In the genomic region with DNA sequence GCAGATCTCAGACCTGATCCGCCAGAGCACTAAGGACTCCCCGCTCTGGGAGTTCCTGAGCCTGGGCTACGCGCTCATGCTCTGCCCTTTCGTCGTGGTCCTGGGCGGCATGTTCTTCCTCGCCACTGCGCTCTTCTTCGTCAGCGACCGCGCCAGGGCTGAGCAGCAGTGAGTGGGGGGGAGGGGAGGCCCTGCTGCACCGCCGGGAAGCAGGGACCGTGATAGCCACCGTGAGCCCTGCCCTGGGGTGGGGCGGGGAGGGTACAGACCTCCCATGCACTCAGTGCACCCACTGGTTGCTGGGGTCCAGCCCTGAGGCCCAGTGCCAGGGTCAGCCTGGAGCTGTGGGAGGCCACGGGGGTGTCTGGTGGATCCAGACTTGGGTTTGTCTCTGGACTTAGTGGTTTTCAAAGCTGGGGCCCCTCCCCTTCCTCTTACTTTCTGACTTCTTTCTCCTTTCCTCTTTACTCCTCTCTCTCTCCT, we compare ENCODE assay signal across 1 cellular context.
A peak's percentile ranks its signal among the peaks of the same experiment; 100 is the strongest.
TF ChIP-seq lines count a peak whose summit lies in the region.

No MANE protein-coding gene starts in this region.

TF ChIP-seq in K562, 482 proteins besides CTCF, POLR2A, EP300 and RAD21:
- TF ChIP-seq IFI16 (CRISPR knock-in tag; IDR thresholded peaks at IDR 0.05) (no peak), NFXL1 (CRISPR knock-in tag; IDR thresholded peaks at IDR 0.05) (no peak), CXXC5 (CRISPR knock-in tag; IDR thresholded peaks at IDR 0.05) (0 out of 2 replicates have a peak, but pooled peaks have one; percentile 15), POLR2AphosphoS2 (IDR thresholded peaks at IDR 0.05; ENCODE audit: low read length) (peak; percentile 63; the same call in 1 of the 2 replicates), CHD2 (IDR thresholded peaks at IDR 0.05; ENCODE audit: low read depth, low read length) (0 out of 2 replicates have a peak, but pooled peaks have one; percentile 25), ZNF740 (CRISPR knock-in tag; IDR thresholded peaks at IDR 0.05) (0 out of 2 replicates have a peak, but pooled peaks have one; percentile 65), ZNF740 (tag; IDR thresholded peaks at IDR 0.05) (no peak), ZNF263 (CRISPR knock-in tag; IDR thresholded peaks at IDR 0.05; ENCODE audit: borderline replicate concordance) (peak; percentile 34; the same call in 1 of the 2 replicates), CREM (IDR thresholded peaks at IDR 0.05; ENCODE audit: low read depth) (peak; percentile 33; the same call in 1 of the 2 replicates), POLR2G (IDR thresholded peaks at IDR 0.05; ENCODE audit: low read depth, low read length) (peak; percentile 65), SUPT5H (IDR thresholded peaks at IDR 0.05) (0 out of 2 replicates have a peak, but pooled peaks have one; percentile 19), FIP1L1 (IDR thresholded peaks at IDR 0.05; ENCODE audit: low read depth, low read length, poor library complexity, severe bottlenecking) (peak; percentile 54), TFAP4 (CRISPR knock-in tag; IDR thresholded peaks at IDR 0.05; ENCODE audit: borderline replicate concordance) (peak; percentile 20; the same call in 1 of the 2 replicates), SREBF2 (CRISPR knock-in tag; IDR thresholded peaks at IDR 0.05) (no peak)
TF ChIP-seq in K562: peak in this region for 10.
